ENCODE assay signal across 11 cellular contexts in the genomic region with DNA sequence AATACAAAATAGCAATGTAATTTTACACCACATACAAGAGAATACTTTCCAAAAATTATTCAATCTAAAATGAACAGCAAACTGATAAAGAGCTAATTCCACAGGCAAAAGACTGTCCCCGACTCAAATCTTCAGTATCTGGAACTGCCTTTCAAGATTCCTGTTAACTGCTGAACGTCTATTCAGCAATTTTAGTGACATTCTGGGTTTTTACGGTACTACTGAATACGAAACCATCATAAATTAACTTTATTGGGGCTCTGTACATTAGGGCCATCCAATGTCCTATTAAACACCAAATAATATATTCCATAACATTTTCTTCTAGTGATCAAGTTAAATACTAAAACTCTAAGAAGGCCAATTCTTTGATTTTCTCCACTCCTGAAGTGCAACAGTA. TPM values are rescaled to one million over a fixed set of nuclear protein-coding genes. Genes with fewer than 3 reads are reported as not detected.
DNase-seq lines count a peak whose midpoint lies in the region; ATAC-seq, FAIRE-seq and TF ChIP-seq lines count a peak whose summit lies in the region.
"Had no signal": no experiment of that assay in that cellular context is flagged by ENCODE, and none has a peak within 500 bp of the region (broad histone marks: within the 10 kb centered on the region; RNA-seq: fewer than 3 reads in every experiment).

No MANE protein-coding gene starts in this region.

- DNase-seq in activated naive CD4-positive, alpha-beta T cell treated with anti-CD3 and anti-CD28 coated beads, Interleukin-2, amount 10 ng/mL, durations not matched to agents 7 days and 5 days, result no peak
- DNase-seq in activated naive CD4-positive, alpha-beta T cell treated with anti-CD3 and anti-CD28 coated beads, Interleukin-2, amount 50 U/mL, for 72 hours (ENCODE audit: low spot score in 2 of 2), result no peak
- DNase-seq in ascending aorta (ENCODE audit: low spot score in 2 of 2) (no peak), mesenchymal stem cell (no peak), type B pancreatic cell (ENCODE audit: extremely low spot score, unreplicated experiment) (no peak), NCI-H1436 treated with DMSO at 0.1 percent for 48 hours (lab: John Stamatoyannopoulos, UW) (no peak), RCC 7860 (ENCODE audit: low spot score) (no peak), KG1 (lab: John Stamatoyannopoulos, UW) (no peak)
- DNase-seq: activated CD4-positive, alpha-beta T cell treated with anti-CD3 and anti-CD28 coated beads for 48 hours; C1 segment of cervical spinal cord; NCI-H774 had no signal

- H3K18ac ChIP-seq in mesenchymal stem cell (ENCODE audit: low read depth in 1 of 2, low read length in 2 of 2), result no peak overlapping the region

- H3K4me3 Mint-ChIP-seq in activated naive CD4-positive, alpha-beta T cell treated with anti-CD3 and anti-CD28 coated beads, Interleukin-2, amount 10 ng/mL, durations not matched to agents 7 days and 5 days, result peak overlapping the region; percentile 88
- peak overlapping the region; percentile 99 for H3K4me3 Mint-ChIP-seq in type B pancreatic cell

- ATAC-seq in activated naive CD4-positive, alpha-beta T cell treated with anti-CD3 and anti-CD28 coated beads, Interleukin-2, amount 50 U/mL, for 72 hours, result no peak

- no peak overlapping the region for H2BK5ac ChIP-seq in mesenchymal stem cell (ENCODE audit: low read depth, low read length, poor library complexity, severe bottlenecking)

- peak overlapping the region; percentile 92 for H3K9ac ChIP-seq in mesenchymal stem cell (ENCODE audit: low read length)

- H3K4ac ChIP-seq in mesenchymal stem cell (ENCODE audit: low read depth in 1 of 2, low read length in 2 of 2), result no peak overlapping the region

- H3K9me3 ChIP-seq in ascending aorta, result no peaks in the 10 kb centered on the region
- H3K9me3 ChIP-seq in mesenchymal stem cell (ENCODE audit: control insufficient read depth, low read length), result no peaks in the 10 kb centered on the region

- H2AFZ ChIP-seq in mesenchymal stem cell (ENCODE audit: low read depth, low read length), result no peak overlapping the region

- no peak for TF ChIP-seq CTCF in ascending aorta (IDR thresholded peaks at IDR 0.05)
- TF ChIP-seq CTCF in type B pancreatic cell (conservative IDR thresholded peaks at IDR 0.05), result no peak

- WGBS in mesenchymal stem cell, result 79% methylated on average over 4 of the region's 4 CpGs

- H3K36me3 ChIP-seq in ascending aorta (no peaks in the 10 kb centered on the region), mesenchymal stem cell (ENCODE audit: control insufficient read depth in 1 of 2, insufficient read depth in 2 of 2, low read depth in 1 of 2, low read length in 2 of 2) (no peaks in the 10 kb centered on the region)

- H3K79me1 ChIP-seq in mesenchymal stem cell (replicated peaks; ENCODE audit: low read length, poor library complexity, severe bottlenecking), result peaks cover 15% of the 10 kb centered on the region

- H3K27ac Mint-ChIP-seq in activated naive CD4-positive, alpha-beta T cell treated with anti-CD3 and anti-CD28 coated beads, Interleukin-2, amount 10 ng/mL, durations not matched to agents 7 days and 5 days, result no peak overlapping the region
- H3K27ac Mint-ChIP-seq in activated naive CD4-positive, alpha-beta T cell treated with anti-CD3 and anti-CD28 coated beads, Interleukin-2, amount 50 U/mL, for 72 hours, result no peak overlapping the region
- H3K27ac Mint-ChIP-seq in type B pancreatic cell, result peak overlapping the region; percentile 96

- H3K27me3 ChIP-seq in ascending aorta (no peaks in the 10 kb centered on the region), mesenchymal stem cell (ENCODE audit: control insufficient read depth in 1 of 2, insufficient read depth in 1 of 2, low read length in 2 of 2) (no peaks in the 10 kb centered on the region)

- no peak for FAIRE-seq in RCC 7860 (lab: Jason Lieb, UNC)

- no peak overlapping the region for H2BK12ac ChIP-seq in mesenchymal stem cell (ENCODE audit: low read length in 2 of 2)

- no peak overlapping the region for H3K14ac ChIP-seq in mesenchymal stem cell (ENCODE audit: low read length in 2 of 2)

- intact Hi-C loops in ascending aorta (cut with DNase I), result loop anchor here (5.0 kb wide), 4 partner anchors 32 to 202 kb away; partner anchors contain the start of genes CACNB1 and CDK12

- peaks cover 8% of the 10 kb centered on the region for H3K27me3 Mint-ChIP-seq in activated naive CD4-positive, alpha-beta T cell treated with anti-CD3 and anti-CD28 coated beads, Interleukin-2, amount 10 ng/mL, durations not matched to agents 7 days and 5 days
- H3K27me3 Mint-ChIP-seq in type B pancreatic cell, result no peaks in the 10 kb centered on the region

- CTCF ChIA-PET in activated naive CD4-positive, alpha-beta T cell treated with anti-CD3 and anti-CD28 coated beads, Interleukin-2, amount 10 ng/mL, durations not matched to agents 7 days and 5 days (lab: Charles Lee), result no interaction called here

- H2BK120ac ChIP-seq in mesenchymal stem cell (ENCODE audit: low read depth, low read length), result no peak overlapping the region

- H3K9me3 Mint-ChIP-seq in activated naive CD4-positive, alpha-beta T cell treated with anti-CD3 and anti-CD28 coated beads, Interleukin-2, amount 10 ng/mL, durations not matched to agents 7 days and 5 days, result no peaks in the 10 kb centered on the region
- H3K9me3 Mint-ChIP-seq in activated naive CD4-positive, alpha-beta T cell treated with anti-CD3 and anti-CD28 coated beads, Interleukin-2, amount 50 U/mL, for 72 hours, result no peaks in the 10 kb centered on the region
- no peaks in the 10 kb centered on the region for H3K9me3 Mint-ChIP-seq in type B pancreatic cell

- no peak overlapping the region for H4K8ac ChIP-seq in mesenchymal stem cell (ENCODE audit: low read length)

- no peak overlapping the region for H4K91ac ChIP-seq in mesenchymal stem cell (ENCODE audit: low read length)

- no peak overlapping the region for H2AK5ac ChIP-seq in mesenchymal stem cell (ENCODE audit: low read length, severe bottlenecking)

- H3K27ac ChIP-seq in ascending aorta (peak overlapping the region; percentile 89 to 96), mesenchymal stem cell (ENCODE audit: low read length, poor library complexity, severe bottlenecking) (no peak overlapping the region)

- H3K4me1 ChIP-seq in ascending aorta, result peaks cover 0 to 14% of the 10 kb centered on the region in 2 donors
- no peaks in the 10 kb centered on the region for H3K4me1 ChIP-seq in mesenchymal stem cell (ENCODE audit: control insufficient read depth, insufficient read depth, low read depth, low read length)

- peaks cover 4% of the 10 kb centered on the region for H3K36me3 Mint-ChIP-seq in activated naive CD4-positive, alpha-beta T cell treated with anti-CD3 and anti-CD28 coated beads, Interleukin-2, amount 10 ng/mL, durations not matched to agents 7 days and 5 days
- H3K36me3 Mint-ChIP-seq in activated naive CD4-positive, alpha-beta T cell treated with anti-CD3 and anti-CD28 coated beads, Interleukin-2, amount 50 U/mL, for 72 hours, result peaks cover 6% of the 10 kb centered on the region in 2 donors
- H3K36me3 Mint-ChIP-seq in type B pancreatic cell, result no peaks in the 10 kb centered on the region

- peaks cover 26% of the 10 kb centered on the region for H3K4me1 Mint-ChIP-seq in activated naive CD4-positive, alpha-beta T cell treated with anti-CD3 and anti-CD28 coated beads, Interleukin-2, amount 10 ng/mL, durations not matched to agents 7 days and 5 days
- peaks cover 18% of the 10 kb centered on the region for H3K4me1 Mint-ChIP-seq in type B pancreatic cell (ENCODE audit: unreplicated experiment)

- no peak overlapping the region for H3K4me2 ChIP-seq in mesenchymal stem cell (ENCODE audit: low read length, poor library complexity, severe bottlenecking)

- H3K23ac ChIP-seq in mesenchymal stem cell (ENCODE audit: low read length in 2 of 2), result no peak overlapping the region

- H3K4me3 ChIP-seq in ascending aorta, result peak overlapping the region in 1 of 2 donors; percentile 96
- H3K4me3 ChIP-seq in mesenchymal stem cell (ENCODE audit: insufficient read depth in 1 of 2, low read depth in 1 of 2, low read length in 2 of 2), result peak overlapping the region in 1 of 2 experiments; percentile 93

- H2BK15ac ChIP-seq in mesenchymal stem cell (ENCODE audit: low read depth, poor library complexity, severe bottlenecking), result no peak overlapping the region

RNA-seq across cellular contexts. Expression of gene FBXL20, which starts 1.6 kb away (rescaled TPM):
- total RNA-seq in activated naive CD4-positive, alpha-beta T cell treated with anti-CD3 and anti-CD28 coated beads, Interleukin-2, amount 50 U/mL, for 72 hours, result 10 to 100 TPM; 19.5 to 21.5 TPM
- 27.1 TPM for total RNA-seq in ascending aorta
- 5.7 TPM for polyA plus RNA-seq in mesenchymal stem cell (2013, experiment 1 of 2)
- polyA plus RNA-seq in mesenchymal stem cell (2013, experiment 2 of 2), result 6.1 TPM
- 17.9 and 21.6 TPM in 2 replicates for total RNA-seq in type B pancreatic cell (ENCODE audit: low replicate concordance)

RNA-seq across cellular contexts. Expression of gene MED1, which starts 51.3 kb away (rescaled TPM):
- 10 to 100 TPM; 63.8 to 65.4 TPM for total RNA-seq in activated naive CD4-positive, alpha-beta T cell treated with anti-CD3 and anti-CD28 coated beads, Interleukin-2, amount 50 U/mL, for 72 hours
- 11.8 TPM for total RNA-seq in ascending aorta
- 20.7 TPM for polyA plus RNA-seq in mesenchymal stem cell (2013, experiment 1 of 2)
- 19.7 TPM for polyA plus RNA-seq in mesenchymal stem cell (2013, experiment 2 of 2)
- 33.7 and 46.2 TPM in 2 replicates for total RNA-seq in type B pancreatic cell (ENCODE audit: low replicate concordance)
